ENCODE assay signal across 1 cellular context in genomic region chr14:60780558-60780957, GRCh38. TPM values are rescaled to one million over a fixed set of nuclear protein-coding genes. Genes with fewer than 3 reads are reported as not detected.
"Had no signal": no experiment of that assay in that cellular context is flagged by ENCODE, and none has a peak within 500 bp of the region (broad histone marks: within the 10 kb centered on the region; RNA-seq: fewer than 3 reads in every experiment).

No MANE protein-coding gene starts in this region.

RNA-seq across cellular contexts. Expression of gene SIX4, which starts 56.4 kb away (rescaled TPM):
- total RNA-seq: activated B cell treated with CpG ODN at 0.5 μM for 24 hours had no signal
